In genomic region chr9:90167920-90168319, GRCh38 we compare ENCODE assay signal across 17 cellular contexts.
DNase-seq lines count a peak whose midpoint lies in the region; FAIRE-seq and TF ChIP-seq lines count a peak whose summit lies in the region.
"Had no signal": no experiment of that assay in that cellular context is flagged by ENCODE, and none has a peak within 500 bp of the region (broad histone marks: within the 10 kb centered on the region; RNA-seq: fewer than 3 reads in every experiment).

No MANE protein-coding gene starts in this region.

- H3K4me1 Mint-ChIP-seq in nephron progenitor cell, result peaks cover 5% of the 10 kb centered on the region

- H3K18ac ChIP-seq in H1 (ENCODE audit: extremely low read depth, low read length), result no peak overlapping the region

- no peak overlapping the region for H2BK15ac ChIP-seq in H1 (ENCODE audit: low read length)

- no peaks in the 10 kb centered on the region for H3K79me2 ChIP-seq in H1 (ENCODE audit: control insufficient read depth in 1 of 2, insufficient read depth in 2 of 2, low read length in 2 of 2)

- H3K9me3 Mint-ChIP-seq in nephron progenitor cell, result peaks cover 5% of the 10 kb centered on the region

- H3K27ac Mint-ChIP-seq in nephron progenitor cell, result no peak overlapping the region
- H3K27ac Mint-ChIP-seq: CD8-positive, alpha-beta T cell had no signal

- H3K27me3 ChIP-seq in H1 (replicated peaks in 1 of 4; ENCODE audit: control insufficient read depth in 3 of 4, extremely low read depth in 1 of 4, insufficient read depth in 3 of 4, low read length in 3 of 4) (no peaks in the 10 kb centered on the region), transverse colon (no peaks in the 10 kb centered on the region)
- H3K27me3 ChIP-seq: BLaER1, SJCRH30 had no signal

- no peak overlapping the region for H3K9ac ChIP-seq in H1 (replicated peaks in 1 of 4; ENCODE audit: extremely low read depth in 1 of 4, low read depth in 3 of 4, low read length in 3 of 4)
- H3K9ac ChIP-seq: BLaER1 had no signal

- H3K23me2 ChIP-seq in H1 (ENCODE audit: low read depth, low read length), result no peaks in the 10 kb centered on the region; the same call in 1 of the 2 replicates

- intact Hi-C loops in transverse colon (cut with DNase I; ENCODE audit: low total_unique reads), result loop anchor here (5.0 kb wide), 1 partner anchor 459 kb away; no protein-coding TSS in a partner anchor

- H2BK120ac ChIP-seq in H1 (replicated peaks; ENCODE audit: low read depth, low read length), result no peak overlapping the region

- no peak overlapping the region for H2BK12ac ChIP-seq in H1 (ENCODE audit: low read depth, low read length)

- H3K9me3 ChIP-seq in H1 (ENCODE audit: insufficient read depth in 2 of 2, low read depth in 1 of 2, low read length in 1 of 2) (no peaks in the 10 kb centered on the region), transverse colon (peaks cover 0 to 8% of the 10 kb centered on the region in 2 donors)
- H3K9me3 ChIP-seq: SJCRH30 had no signal

- no peak overlapping the region for H4K8ac ChIP-seq in H1 (ENCODE audit: extremely low read depth, insufficient read depth, low read length)

- H3K4me2 ChIP-seq in H1 (ENCODE audit: insufficient read depth in 1 of 2, low read depth in 2 of 2, low read length in 2 of 2), result no peak overlapping the region
- H3K4me2 ChIP-seq: BLaER1 had no signal

- no peak overlapping the region for H4K91ac ChIP-seq in H1 (replicated peaks; ENCODE audit: insufficient read length, low read length)

- 0 out of 2 replicates have a peak overlapping the region, but pooled peaks have one; percentile 3 for H2AFZ ChIP-seq in H1 (ENCODE audit: low read length)

- no peak overlapping the region for H3K14ac ChIP-seq in H1 (ENCODE audit: insufficient read length)

- no peak overlapping the region for H3K4ac ChIP-seq in H1 (replicated peaks; ENCODE audit: insufficient read length, low read depth, low read length)

- peak; percentile 4 for DNase-seq in NCI-H2107 treated with DMSO at 0.1 percent for 48 hours (lab: John Stamatoyannopoulos, UW; ENCODE audit: unreplicated experiment)
- DNase-seq in NCI-H2107 (lab: John Stamatoyannopoulos, UW), result no peak
- peak; percentile 68 for DNase-seq in NCI-H1092 treated with DMSO at 0.1 percent for 48 hours (lab: John Stamatoyannopoulos, UW)
- no peak for DNase-seq in H1 (ENCODE audit: low read depth in 1 of 2, low spot score in 2 of 2)
- DNase-seq in transverse colon, result no peak
- no peak for DNase-seq in effector CD4-positive, alpha-beta T cell
- no peak for DNase-seq in nephron progenitor cell
- no peak for DNase-seq in OCI-M2 (lab: John Stamatoyannopoulos, UW; ENCODE audit: unreplicated experiment)
- DNase-seq: CD8-positive, alpha-beta T cell; GOT3; KBM-7; NCI-H1048; NCI-H1694 treated with DMSO at 0.1 percent for 48 hours; NCI-H226; PC-3; SJCRH30 had no signal

- H3K79me1 ChIP-seq in H1 (ENCODE audit: low read depth, low read length), result no peaks in the 10 kb centered on the region

- H3K36me3 ChIP-seq in H1 (ENCODE audit: control insufficient read depth in 2 of 4, insufficient read depth in 4 of 4, low read length in 3 of 4) (no peaks in the 10 kb centered on the region), transverse colon (no peaks in the 10 kb centered on the region)
- H3K36me3 ChIP-seq: BLaER1, SJCRH30 had no signal

- no peak overlapping the region for H2BK20ac ChIP-seq in H1 (ENCODE audit: low read length)

- no peaks in the 10 kb centered on the region for H4K20me1 ChIP-seq in H1 (replicated peaks in 1 of 2; ENCODE audit: control insufficient read depth in 1 of 2, insufficient read depth in 2 of 2, low read length in 2 of 2)
- H4K20me1 ChIP-seq: BLaER1 had no signal

- WGBS in H1 (ENCODE audit: extremely low coverage in 1 of 2, insufficient coverage in 1 of 2, insufficient read length in 1 of 2, insufficient replicate concordance in 2 of 2, low coverage in 1 of 2, low lambda C conversion rate in 2 of 2, missing lambda C conversion rate in 1 of 2), 2 experiments, result 88% methylated on average over 2 of the region's 2 CpGs; no CpG with 5 or more reads in 1 of the 2 experiments
- WGBS in transverse colon (ENCODE audit: low coverage in 1 of 2), 2 donors, result 0 to 21% methylated on average over 1 to 2 of the region's 2 CpGs

- H3K27ac ChIP-seq in H1 (ENCODE audit: low read depth, low read length) (no peak overlapping the region), transverse colon (peak overlapping the region; percentile 50 to 77 (median 72))
- H3K27ac ChIP-seq: BLaER1, SJCRH30 had no signal

- H3K4me3 Mint-ChIP-seq in nephron progenitor cell, result no peak overlapping the region
- H3K4me3 Mint-ChIP-seq: CD8-positive, alpha-beta T cell had no signal

- H3K4me1 ChIP-seq in H1 (replicated peaks in 1 of 4; ENCODE audit: control insufficient read depth in 3 of 4, insufficient read depth in 4 of 4, low read length in 3 of 4) (peaks cover 0 to 4% (median 1%) of the 10 kb centered on the region in 4 experiments; a peak in 3 of 7 replicates), transverse colon (peaks cover 0 to 59% (median 25%) of the 10 kb centered on the region in 4 donors)
- H3K4me1 ChIP-seq: SJCRH30 had no signal

- H3K27me3 Mint-ChIP-seq in nephron progenitor cell (ENCODE audit: low read depth, poor library complexity), result peaks cover 13% of the 10 kb centered on the region

- H3K4me3 ChIP-seq in H1 (ENCODE audit: extremely low read depth in 1 of 4, insufficient read depth in 2 of 4, low read depth in 3 of 4, low read length in 4 of 4) (no peak overlapping the region), transverse colon (no peak overlapping the region)
- H3K4me3 ChIP-seq: BLaER1, SJCRH30 had no signal

- no peak overlapping the region for H2BK5ac ChIP-seq in H1 (ENCODE audit: low read depth, low read length)

- H3K56ac ChIP-seq in H1 (replicated peaks; ENCODE audit: insufficient read length, low read depth, low read length), result no peak overlapping the region

- CTCF ChIA-PET in H1 (lab: Charles Lee; ENCODE audit: partially characterized antibody), result no interaction called here

- no peak overlapping the region for H3K23ac ChIP-seq in H1 (ENCODE audit: insufficient read length)

- no peaks in the 10 kb centered on the region for H3K36me3 Mint-ChIP-seq in nephron progenitor cell (ENCODE audit: low read depth)
- H3K36me3 Mint-ChIP-seq: CD8-positive, alpha-beta T cell had no signal

- no peak overlapping the region for H2AK5ac ChIP-seq in H1 (ENCODE audit: low read depth, low read length)

- no peak for TF ChIP-seq EP300 in H1 (IDR thresholded peaks at IDR 0.05; ENCODE audit: borderline replicate concordance in 1 of 2, low read depth in 2 of 2, low read length in 2 of 2)
- no peak for TF ChIP-seq EP300 in transverse colon (IDR thresholded peaks at IDR 0.05; ENCODE audit: low read depth)

- no peak overlapping the region for H4K5ac ChIP-seq in H1 (ENCODE audit: insufficient read length, low read depth, low read length)

- TF ChIP-seq POLR2A in H1 (IDR thresholded peaks at IDR 0.05; ENCODE audit: control extremely low read depth in 1 of 2, low read depth in 2 of 2, low read length in 2 of 2), result no peak
- no peak for TF ChIP-seq POLR2A in transverse colon (IDR thresholded peaks at IDR 0.05)

- in situ Hi-C loops in transverse colon (cut with MboI; ENCODE audit: low pct_ligation_motif_present in 1 of 4, low pct_unique_long_range_greater_than_20kb in 1 of 4, low sequenced_read_pairs in 3 of 4), result no loop called here

- TF ChIP-seq CTCF in H1 (IDR thresholded peaks at IDR 0.05; ENCODE audit: control extremely low read depth in 1 of 3, insufficient read depth in 1 of 3, low read depth in 1 of 3, low read length in 3 of 3), result no peak
- no peak for TF ChIP-seq CTCF in transverse colon (IDR thresholded peaks at IDR 0.05)
- TF ChIP-seq CTCF in nephron progenitor cell (IDR thresholded peaks at IDR 0.05), result no peak

- POLR2A ChIA-PET in H1 (lab: Charles Lee; ENCODE audit: partially characterized antibody), result no interaction called here

- no peak for FAIRE-seq in H1 (lab: Jason Lieb, UNC)

- no peak for TF ChIP-seq RAD21 in H1 (IDR thresholded peaks at IDR 0.05 in 1 of 2, conservative IDR thresholded peaks at IDR 0.05 in 1 of 2; ENCODE audit: low read depth in 2 of 2, low read length in 2 of 2)

TF ChIP-seq in H1, 55 proteins besides CTCF, POLR2A, EP300 and RAD21 (continues in another document):
- TF ChIP-seq ATF2 (IDR thresholded peaks at IDR 0.05; ENCODE audit: low read length), result no peak
- no peak for TF ChIP-seq SIN3A (conservative IDR thresholded peaks at IDR 0.05 in 1 of 2, IDR thresholded peaks at IDR 0.05 in 1 of 2; ENCODE audit: low read depth in 1 of 2, low read length in 2 of 2)
- no peak for TF ChIP-seq ZNF274 (IDR thresholded peaks at IDR 0.05; ENCODE audit: borderline replicate concordance, extremely low read depth, low read length)
- TF ChIP-seq USF2 (IDR thresholded peaks at IDR 0.05; ENCODE audit: low read length), result no peak
- TF ChIP-seq GABPA (IDR thresholded peaks at IDR 0.05; ENCODE audit: borderline replicate concordance, insufficient read depth, low read length), result no peak
- TF ChIP-seq TAF7 (optimal IDR thresholded peaks at IDR 0.05; ENCODE audit: borderline replicate concordance, low read depth, low read length), result no peak
- TF ChIP-seq SP2 (IDR thresholded peaks at IDR 0.05; ENCODE audit: low read length), result no peak
- TF ChIP-seq YY1 (IDR thresholded peaks at IDR 0.05; ENCODE audit: low read depth, low read length), result no peak
- TF ChIP-seq ASH2L (IDR thresholded peaks at IDR 0.05; ENCODE audit: low read length), result no peak
- no peak for TF ChIP-seq CHD2 (IDR thresholded peaks at IDR 0.05; ENCODE audit: low read length)
- TF ChIP-seq FOSL1 (IDR thresholded peaks at IDR 0.05; ENCODE audit: insufficient read depth, low read depth, low read length), result no peak

Comparison
In these comparisons a context has a peak if more than half of its experiments do, and no peak if none do; other contexts are left out.
1. DNase-seq: peak in NCI-H2107 treated with DMSO at 0.1 percent for 48 hours (single experiment) and NCI-H1092 treated with DMSO at 0.1 percent for 48 hours (single experiment); none in NCI-H2107 (single experiment), H1 (0 of 2), transverse colon (single experiment), effector CD4-positive, alpha-beta T cell (single experiment), nephron progenitor cell (single experiment) and OCI-M2 (single experiment).